ENCODE assay signal across 19 cellular contexts in the genomic region with DNA sequence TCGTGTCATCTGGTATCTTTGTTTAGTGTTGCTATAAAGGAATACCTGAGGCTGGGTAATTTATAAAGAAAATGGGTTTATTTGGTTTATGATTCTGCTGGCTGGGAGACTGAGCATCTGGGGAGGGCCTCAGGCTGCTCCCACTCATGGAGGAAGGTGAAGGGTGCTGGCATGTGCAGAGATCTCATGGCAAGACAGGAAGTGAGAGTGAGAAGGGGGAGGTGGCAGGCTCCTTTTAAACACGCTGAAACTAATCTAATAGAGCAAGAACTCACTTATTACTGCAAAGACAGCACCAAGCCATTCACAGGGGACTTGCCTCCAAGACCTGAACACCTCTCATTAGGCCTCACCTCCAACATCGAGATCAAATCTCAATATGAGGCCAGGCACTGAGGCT. TPM values are rescaled to one million over a fixed set of nuclear protein-coding genes. Genes with fewer than 3 reads are reported as not detected.
"Had no signal": no experiment of that assay in that cellular context is flagged by ENCODE, and none has a peak within 500 bp of the region (broad histone marks: within the 10 kb centered on the region; RNA-seq: fewer than 3 reads in every experiment).

No MANE protein-coding gene starts in this region.

- H3K4me3 ChIP-seq: breast epithelium, stomach, thoracic aorta had no signal

- H3K4me1 ChIP-seq: breast epithelium, stomach had no signal

- H3K27me3 ChIP-seq: breast epithelium, stomach had no signal

- H3K27ac ChIP-seq: breast epithelium, stomach, thoracic aorta, VCaP had no signal

- H3K9me3 ChIP-seq: breast epithelium, stomach, thoracic aorta had no signal

- H3K36me3 ChIP-seq: breast epithelium, stomach, thoracic aorta had no signal

- DNase-seq: activated CD4-positive, alpha-beta memory T cell treated with anti-CD3 and anti-CD28 coated beads, Interleukin-2, amount 10 ng/mL, durations not matched to agents 7 days and 5 days; activated naive CD8-positive, alpha-beta T cell treated with anti-CD3 and anti-CD28 coated beads, Interleukin-2, amount 10 ng/mL, durations not matched to agents 7 days and 5 days; activated T-cell treated with anti-CD3 and anti-CD28 coated beads, Interleukin-2, amount 50 U/mL, for 48 hours; aorta; hypothalamus; retina; stimulated activated CD4-positive, alpha-beta T cell treated with anti-CD3 and anti-CD28 coated beads, Interleukin-15, amount 100 ng/mL, for 24 hours; stimulated activated CD4-positive, alpha-beta T cell treated with anti-CD3 and anti-CD28 coated beads, Interleukin-4, amount 100 ng/mL, for 24 hours; stomach had no signal

RNA-seq across cellular contexts. Expression of a gene that starts 11.3 kb away (rescaled TPM):
- total RNA-seq: activated CD4-positive, alpha-beta memory T cell treated with anti-CD3 and anti-CD28 coated beads, Interleukin-2, amount 10 ng/mL, durations not matched to agents 7 days and 5 days; activated naive CD8-positive, alpha-beta T cell treated with anti-CD3 and anti-CD28 coated beads, Interleukin-2, amount 10 ng/mL, durations not matched to agents 7 days and 5 days; glomerular endothelial cell; lower leg skin; thoracic aorta had no signal
- polyA plus RNA-seq: aorta had no signal

RNA-seq across cellular contexts. Expression of a gene that starts 49.8 kb away (rescaled TPM):
- total RNA-seq: activated CD4-positive, alpha-beta memory T cell treated with anti-CD3 and anti-CD28 coated beads, Interleukin-2, amount 10 ng/mL, durations not matched to agents 7 days and 5 days; activated naive CD8-positive, alpha-beta T cell treated with anti-CD3 and anti-CD28 coated beads, Interleukin-2, amount 10 ng/mL, durations not matched to agents 7 days and 5 days; aorta; breast epithelium; cerebellum; glomerular endothelial cell; lower leg skin; myocyte; skeletal muscle tissue; thoracic aorta; urinary bladder had no signal
- polyA plus RNA-seq: esophagus, stomach, urinary bladder had no signal
